In genomic region chr7:140176811-140177702, GRCh38 we compare ENCODE assay signal across 1 cellular context.
TF ChIP-seq lines count a peak whose summit lies in the region.

A gene with protein sequence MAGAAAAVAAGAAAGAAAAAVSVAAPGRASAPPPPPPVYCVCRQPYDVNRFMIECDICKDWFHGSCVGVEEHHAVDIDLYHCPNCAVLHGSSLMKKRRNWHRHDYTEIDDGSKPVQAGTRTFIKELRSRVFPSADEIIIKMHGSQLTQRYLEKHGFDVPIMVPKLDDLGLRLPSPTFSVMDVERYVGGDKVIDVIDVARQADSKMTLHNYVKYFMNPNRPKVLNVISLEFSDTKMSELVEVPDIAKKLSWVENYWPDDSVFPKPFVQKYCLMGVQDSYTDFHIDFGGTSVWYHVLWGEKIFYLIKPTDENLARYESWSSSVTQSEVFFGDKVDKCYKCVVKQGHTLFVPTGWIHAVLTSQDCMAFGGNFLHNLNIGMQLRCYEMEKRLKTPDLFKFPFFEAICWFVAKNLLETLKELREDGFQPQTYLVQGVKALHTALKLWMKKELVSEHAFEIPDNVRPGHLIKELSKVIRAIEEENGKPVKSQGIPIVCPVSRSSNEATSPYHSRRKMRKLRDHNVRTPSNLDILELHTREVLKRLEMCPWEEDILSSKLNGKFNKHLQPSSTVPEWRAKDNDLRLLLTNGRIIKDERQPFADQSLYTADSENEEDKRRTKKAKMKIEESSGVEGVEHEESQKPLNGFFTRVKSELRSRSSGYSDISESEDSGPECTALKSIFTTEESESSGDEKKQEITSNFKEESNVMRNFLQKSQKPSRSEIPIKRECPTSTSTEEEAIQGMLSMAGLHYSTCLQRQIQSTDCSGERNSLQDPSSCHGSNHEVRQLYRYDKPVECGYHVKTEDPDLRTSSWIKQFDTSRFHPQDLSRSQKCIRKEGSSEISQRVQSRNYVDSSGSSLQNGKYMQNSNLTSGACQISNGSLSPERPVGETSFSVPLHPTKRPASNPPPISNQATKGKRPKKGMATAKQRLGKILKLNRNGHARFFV (minus strand): TSS chr7:140176983. CDS start chr7:140176937, 46 bp downstream.

TF ChIP-seq in HEK293, 187 proteins besides CTCF, POLR2A, EP300 and RAD21 (continued from another document and continues in another):
- peak; percentile 64 for TF ChIP-seq PATZ1 (tag by site-specific recombination; IDR thresholded peaks at IDR 0.05)
- no peak for TF ChIP-seq ZNF302 (tag by site-specific recombination; IDR thresholded peaks at IDR 0.05; ENCODE audit: low read depth)
- no peak for TF ChIP-seq ZNF521 (tag by site-specific recombination; IDR thresholded peaks at IDR 0.05)
- TF ChIP-seq MEIS1 (CRISPR knock-in tag; IDR thresholded peaks at IDR 0.05; ENCODE audit: borderline replicate concordance), result no peak
- TF ChIP-seq ZNF416 (tag by site-specific recombination; IDR thresholded peaks at IDR 0.05), result no peak
- TF ChIP-seq SALL2 (tag by site-specific recombination; IDR thresholded peaks at IDR 0.05; ENCODE audit: borderline replicate concordance), result no peak
- no peak for TF ChIP-seq ZBTB49 (tag by site-specific recombination; IDR thresholded peaks at IDR 0.05; ENCODE audit: low read depth)
- no peak for TF ChIP-seq ZNF214 (tag by site-specific recombination; IDR thresholded peaks at IDR 0.05; ENCODE audit: borderline replicate concordance)
- TF ChIP-seq ZNF2 (tag by site-specific recombination; IDR thresholded peaks at IDR 0.05), result peak; percentile 71
- no peak for TF ChIP-seq ZNF239 (tag by site-specific recombination; IDR thresholded peaks at IDR 0.05)
- no peak; the same call in 1 of the 2 replicates for TF ChIP-seq IKZF3 (tag by site-specific recombination; IDR thresholded peaks at IDR 0.05)
- no peak for TF ChIP-seq ZNF548 (tag by site-specific recombination; IDR thresholded peaks at IDR 0.05)
- TF ChIP-seq ZNF624 (tag by site-specific recombination; IDR thresholded peaks at IDR 0.05), result no peak
- TF ChIP-seq SETDB1 (IDR thresholded peaks at IDR 0.05; ENCODE audit: insufficient read length, low read length), result no peak
- TF ChIP-seq ZNF555 (tag by site-specific recombination; conservative IDR thresholded peaks at IDR 0.05), result no peak
- TF ChIP-seq ZFHX2 (tag by site-specific recombination; conservative IDR thresholded peaks at IDR 0.05), result peak; percentile 91
- no peak for TF ChIP-seq HOXA7 (CRISPR knock-in tag; IDR thresholded peaks at IDR 0.05; ENCODE audit: borderline replicate concordance)
- TF ChIP-seq, protein P1, sequence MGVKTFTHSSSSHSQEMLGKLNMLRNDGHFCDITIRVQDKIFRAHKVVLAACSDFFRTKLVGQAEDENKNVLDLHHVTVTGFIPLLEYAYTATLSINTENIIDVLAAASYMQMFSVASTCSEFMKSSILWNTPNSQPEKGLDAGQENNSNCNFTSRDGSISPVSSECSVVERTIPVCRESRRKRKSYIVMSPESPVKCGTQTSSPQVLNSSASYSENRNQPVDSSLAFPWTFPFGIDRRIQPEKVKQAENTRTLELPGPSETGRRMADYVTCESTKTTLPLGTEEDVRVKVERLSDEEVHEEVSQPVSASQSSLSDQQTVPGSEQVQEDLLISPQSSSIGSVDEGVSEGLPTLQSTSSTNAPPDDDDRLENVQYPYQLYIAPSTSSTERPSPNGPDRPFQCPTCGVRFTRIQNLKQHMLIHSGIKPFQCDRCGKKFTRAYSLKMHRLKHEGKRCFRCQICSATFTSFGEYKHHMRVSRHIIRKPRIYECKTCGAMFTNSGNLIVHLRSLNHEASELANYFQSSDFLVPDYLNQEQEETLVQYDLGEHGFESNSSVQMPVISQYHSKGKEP (tag by site-specific recombination; IDR thresholded peaks at IDR 0.05), result 0 out of 2 replicates have a peak, but pooled peaks have one; percentile 46
- TF ChIP-seq REST (tag by site-specific recombination; IDR thresholded peaks at IDR 0.05), result peak; percentile 38
- no peak for TF ChIP-seq ZNF426 (tag by site-specific recombination; IDR thresholded peaks at IDR 0.05)
- no peak for TF ChIP-seq ZNF658 (tag by site-specific recombination; IDR thresholded peaks at IDR 0.05)
- TF ChIP-seq ZNF423 (tag by site-specific recombination; IDR thresholded peaks at IDR 0.05), result no peak
- no peak for TF ChIP-seq MYNN (tag by site-specific recombination; IDR thresholded peaks at IDR 0.05; ENCODE audit: borderline replicate concordance)
- TF ChIP-seq ZNF24 (tag by site-specific recombination; IDR thresholded peaks at IDR 0.05), result 0 out of 2 replicates have a peak, but pooled peaks have one; percentile 38
- TF ChIP-seq ZNF664 (tag by site-specific recombination; IDR thresholded peaks at IDR 0.05), result no peak
- TF ChIP-seq HOXC10 (CRISPR knock-in tag; IDR thresholded peaks at IDR 0.05), result peak; percentile 4; the same call in 1 of the 2 replicates
- no peak for TF ChIP-seq GLI2 (tag by site-specific recombination; IDR thresholded peaks at IDR 0.05; ENCODE audit: borderline replicate concordance, low read depth)
- 0 out of 2 replicates have a peak, but pooled peaks have one; percentile 21 for TF ChIP-seq ZSCAN16 (tag by site-specific recombination; IDR thresholded peaks at IDR 0.05)
- no peak for TF ChIP-seq ZNF16 (tag by site-specific recombination; IDR thresholded peaks at IDR 0.05; ENCODE audit: low read depth)
- no peak for TF ChIP-seq ZNF518A (tag by site-specific recombination; conservative IDR thresholded peaks at IDR 0.05; ENCODE audit: low read depth)
- TF ChIP-seq ZNF777 (tag by site-specific recombination; IDR thresholded peaks at IDR 0.05; ENCODE audit: borderline replicate concordance), result no peak
- TF ChIP-seq ZNF626 (tag by site-specific recombination; IDR thresholded peaks at IDR 0.05), result no peak
- TF ChIP-seq GFI1B (tag by site-specific recombination; IDR thresholded peaks at IDR 0.05), result no peak
- 0 out of 2 replicates have a peak, but pooled peaks have one; percentile 5 for TF ChIP-seq PRDM1 (tag by site-specific recombination; IDR thresholded peaks at IDR 0.05)
- TF ChIP-seq ZNF549 (tag by site-specific recombination; IDR thresholded peaks at IDR 0.05), result no peak
- TF ChIP-seq, protein P2, sequence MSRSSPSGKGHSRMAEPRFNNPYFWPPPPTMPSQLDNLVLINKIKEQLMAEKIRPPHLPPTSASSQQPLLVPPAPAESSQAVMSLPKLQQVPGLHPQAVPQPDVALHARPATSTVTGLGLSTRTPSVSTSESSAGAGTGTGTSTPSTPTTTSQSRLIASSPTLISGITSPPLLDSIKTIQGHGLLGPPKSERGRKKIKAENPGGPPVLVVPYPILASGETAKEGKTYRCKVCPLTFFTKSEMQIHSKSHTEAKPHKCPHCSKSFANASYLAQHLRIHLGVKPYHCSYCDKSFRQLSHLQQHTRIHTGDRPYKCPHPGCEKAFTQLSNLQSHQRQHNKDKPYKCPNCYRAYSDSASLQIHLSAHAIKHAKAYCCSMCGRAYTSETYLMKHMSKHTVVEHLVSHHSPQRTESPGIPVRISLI (tag by site-specific recombination; IDR thresholded peaks at IDR 0.05), result no peak
- no peak for TF ChIP-seq ZNF544 (tag by site-specific recombination; IDR thresholded peaks at IDR 0.05)
- peak; percentile 56 for TF ChIP-seq ZNF366 (tag by site-specific recombination; conservative IDR thresholded peaks at IDR 0.05)
- TF ChIP-seq ZNF488 (tag by site-specific recombination; IDR thresholded peaks at IDR 0.05), result no peak
- no peak for TF ChIP-seq ZSCAN23 (tag by site-specific recombination; IDR thresholded peaks at IDR 0.05)
- peak; percentile 81 for TF ChIP-seq ZNF600 (tag by site-specific recombination; IDR thresholded peaks at IDR 0.05)
- no peak for TF ChIP-seq ZNF174 (tag by site-specific recombination; IDR thresholded peaks at IDR 0.05)
- no peak for TF ChIP-seq ZNF202 (tag by site-specific recombination; IDR thresholded peaks at IDR 0.05; ENCODE audit: borderline replicate concordance)
- TF ChIP-seq TCF7L2 (IDR thresholded peaks at IDR 0.05; ENCODE audit: borderline replicate concordance, low read depth, low read length), result no peak
- TF ChIP-seq ZNF610 (tag by site-specific recombination; IDR thresholded peaks at IDR 0.05; ENCODE audit: borderline replicate concordance), result no peak; the same call in 1 of the 2 replicates
